Comparison of ENCODE assay signal across 10 cellular contexts in the genomic region with DNA sequence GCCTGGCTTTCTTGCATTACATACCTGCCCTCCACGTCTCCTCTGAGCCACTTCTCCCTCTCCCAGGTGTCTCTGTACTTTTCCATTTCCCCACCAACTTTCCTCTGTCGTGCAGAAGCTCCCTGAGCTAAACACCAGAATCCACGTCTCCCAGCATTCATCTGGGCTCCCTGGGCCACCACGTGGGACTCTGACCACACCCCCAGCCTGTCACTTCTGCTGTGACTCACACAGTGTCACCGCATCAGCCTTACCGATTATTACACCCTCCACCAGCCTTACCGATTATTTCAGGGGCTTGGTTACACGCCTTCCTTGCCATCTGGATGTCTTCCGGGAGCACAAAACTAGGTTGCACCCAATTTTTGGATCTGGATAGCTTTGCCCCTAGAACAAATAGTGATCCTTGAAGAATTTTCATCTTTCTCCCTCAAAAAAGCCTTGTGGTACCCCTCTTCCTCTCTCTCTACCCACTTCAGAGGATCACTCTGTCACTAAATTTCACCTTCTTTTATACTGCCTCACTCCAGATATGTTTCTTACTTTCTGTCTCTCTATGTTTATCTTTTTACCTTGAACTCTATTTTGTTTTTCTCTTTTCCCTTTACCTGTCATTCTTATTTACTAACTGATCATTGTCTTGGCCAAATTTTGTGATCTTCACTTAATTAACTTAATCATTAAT.
DNase-seq lines count a peak whose midpoint lies in the region; ATAC-seq and TF ChIP-seq lines count a peak whose summit lies in the region.
"Had no signal": no experiment of that assay in that cellular context is flagged by ENCODE, and none has a peak within 500 bp of the region (broad histone marks: within the 10 kb centered on the region; RNA-seq: fewer than 3 reads in every experiment).

No MANE protein-coding gene starts in this region.

- DNase-seq in A172 (ENCODE audit: low spot score): peak; percentile 35
- DNase-seq in M059J (ENCODE audit: low read depth): peak; percentile 18
- DNase-seq in activated CD8-positive, alpha-beta memory T cell treated with anti-CD3 and anti-CD28 coated beads, Interleukin-2, amount 50 U/mL, for 1 hour (ENCODE audit: extremely low read depth): peak; percentile 27
- DNase-seq in mucosa of descending colon: peak in 1 of 3 donors; percentile 19
- no peak for DNase-seq in NCI-H146 (lab: John Stamatoyannopoulos, UW)
- DNase-seq in GM20000 (ENCODE audit: low spot score): no peak
- DNase-seq: OCI-M1, substantia nigra had no signal

- ATAC-seq in mucosa of descending colon (peak; percentile 48), HG03460 (IDR thresholded peaks at IDR 0.05; ENCODE audit: unreplicated experiment) (no peak), GM19455 (IDR thresholded peaks at IDR 0.05; ENCODE audit: unreplicated experiment) (no peak)

- H3K36me3 ChIP-seq in mucosa of descending colon (ENCODE audit: low read depth): no peaks in the 10 kb centered on the region

- H3K9me3 ChIP-seq in mucosa of descending colon: no peaks in the 10 kb centered on the region

- no peaks in the 10 kb centered on the region for H3K4me1 ChIP-seq in mucosa of descending colon (ENCODE audit: low read depth)

- TF ChIP-seq CTCF in mucosa of descending colon (IDR thresholded peaks at IDR 0.05): no peak
- no peak for TF ChIP-seq CTCF in GM20000 (IDR thresholded peaks at IDR 0.05; ENCODE audit: extremely low read depth, missing control alignments)

- intact Hi-C loops in mucosa of descending colon (cut with DNase I, micrococcal nuclease): no loop called here

- no peak overlapping the region for H3K4me3 ChIP-seq in mucosa of descending colon

Comparison
In these comparisons a context has a peak if more than half of its experiments do, and no peak if none do; other contexts are left out.
1. DNase-seq: peak in A172 (single experiment), M059J (single experiment) and activated CD8-positive, alpha-beta memory T cell treated with anti-CD3 and anti-CD28 coated beads, Interleukin-2, amount 50 U/mL, for 1 hour (single experiment); none in NCI-H146 (single experiment) and GM20000 (single experiment).